In genomic region chr16:75463417-75464129, GRCh38 we compare ENCODE assay signal across 8 cellular contexts. TPM values are rescaled to one million over a fixed set of nuclear protein-coding genes. Genes with fewer than 3 reads are reported as not detected.
DNase-seq lines count a peak whose midpoint lies in the region; ATAC-seq and TF ChIP-seq lines count a peak whose summit lies in the region.
"Not testable (repeated sequence)": the region's sequence is repeated elsewhere in the genome, so short reads cannot be mapped to it uniquely, and the experiment has no call there.

No MANE protein-coding gene starts in this region.

- TF ChIP-seq CTCF in PC-3 (conservative IDR thresholded peaks at IDR 0.05; ENCODE audit: low read depth, low read length); fibroblast of lung (conservative IDR thresholded peaks at IDR 0.05 in 1 of 2, IDR thresholded peaks at IDR 0.05 in 1 of 2; ENCODE audit: low read depth in 1 of 2, low read length in 2 of 2); mucosa of descending colon (IDR thresholded peaks at IDR 0.05): not testable (repeated sequence)

- DNase-seq in COLO668 (lab: John Stamatoyannopoulos, UW; ENCODE audit: unreplicated experiment) (peak; percentile 56), PC-3 (peak; percentile 32), fibroblast of lung (ENCODE audit: low read depth in 2 of 2) (peak; percentile 15 to 27), mucosa of descending colon (peak in 2 of 3 donors; percentile 45 to 62)
- peak; percentile 30 for DNase-seq in activated naive CD4-positive, alpha-beta T cell treated with anti-CD3 and anti-CD28 coated beads for 36 hours
- peak; percentile 8 for DNase-seq in stimulated activated CD8-positive, alpha-beta memory T cell treated with anti-CD3 and anti-CD28 coated beads, Interleukin-15, amount 100 ng/mL, for 24 hours (ENCODE audit: low read depth)

- H3K4me3 ChIP-seq in PC-3 (ENCODE audit: low read length) (peak overlapping the region; percentile 89), fibroblast of lung (replicated peaks in 1 of 4; ENCODE audit: control extremely low read depth in 1 of 4, insufficient read depth in 1 of 4, low read depth in 3 of 4, low read length in 4 of 4) (peak overlapping the region; percentile 72 to 86 (median 80)), mucosa of descending colon (peak overlapping the region; percentile 96)

- not testable (repeated sequence) for H3K27me3 ChIP-seq in PC-3 (ENCODE audit: low read length); fibroblast of lung (ENCODE audit: control insufficient read depth, insufficient read depth, low read length)

- peak overlapping the region; percentile 89 for H3K9ac ChIP-seq in PC-3 (ENCODE audit: low read length)
- peak overlapping the region; percentile 88 for H3K9ac ChIP-seq in fibroblast of lung (ENCODE audit: insufficient read depth, low read length)

- H3K4me2 ChIP-seq in PC-3 (ENCODE audit: low read length) = peak overlapping the region; percentile 79
- peak overlapping the region; percentile 87 for H3K4me2 ChIP-seq in fibroblast of lung (ENCODE audit: extremely low read depth, insufficient read depth, low read length)

- H3K36me3 Mint-ChIP-seq in activated naive CD4-positive, alpha-beta T cell treated with anti-CD3 and anti-CD28 coated beads for 36 hours (ENCODE audit: low read depth) = not testable (repeated sequence)

- intact Hi-C loops in PC-3 (cut with micrococcal nuclease) = loop anchor here (1.0 to 5.0 kb wide), 2 partner anchors 159 to 264 kb away; partner anchors contain the start of gene ADAT1
- intact Hi-C loops in activated naive CD4-positive, alpha-beta T cell treated with anti-CD3 and anti-CD28 coated beads for 36 hours (cut with micrococcal nuclease) = loop anchor here (1.0 to 5.0 kb wide), 15 partner anchors 30 to 1727 kb away; partner anchors contain the start of genes ADAT1, CFDP1, KARS1 and MLKL
- intact Hi-C loops in mucosa of descending colon (cut with DNase I, micrococcal nuclease) = loop anchor here (10.0 kb wide), 2 partner anchors 51 to 269 kb away; no protein-coding TSS in a partner anchor

- ATAC-seq in GM21390 (IDR thresholded peaks at IDR 0.05; ENCODE audit: unreplicated experiment) (peak; percentile 11), HG03460 (IDR thresholded peaks at IDR 0.05; ENCODE audit: unreplicated experiment) (peak; percentile 16), PC-3 (peak; percentile 24), mucosa of descending colon (peak; percentile 26)

- H3K4me1 ChIP-seq in PC-3 (ENCODE audit: insufficient read depth, low read length) (peaks cover 17% of the 10 kb centered on the region; the same call in 1 of the 2 replicates), mucosa of descending colon (ENCODE audit: low read depth) (peaks cover 40% of the 10 kb centered on the region)
- not testable (repeated sequence) for H3K4me1 ChIP-seq in fibroblast of lung (ENCODE audit: control insufficient read depth, extremely low read depth, insufficient read depth, low read length)

- BruUV-seq in PC-3 (replicated peaks; lab: Mats Ljungman, UMichigan) = TSS peak; percentile 64

- H3K79me2 ChIP-seq in PC-3 (ENCODE audit: low read length) (peaks cover 57% of the 10 kb centered on the region), fibroblast of lung (ENCODE audit: control insufficient read depth, insufficient read depth, low read length) (peaks cover 41% of the 10 kb centered on the region)

- H3K27ac Mint-ChIP-seq in activated naive CD4-positive, alpha-beta T cell treated with anti-CD3 and anti-CD28 coated beads for 36 hours = peak overlapping the region; percentile 88

- not testable (repeated sequence) for H3K27me3 Mint-ChIP-seq in activated naive CD4-positive, alpha-beta T cell treated with anti-CD3 and anti-CD28 coated beads for 36 hours (ENCODE audit: low read depth)

- H3K36me3 ChIP-seq in PC-3 (ENCODE audit: low read depth, low read length); fibroblast of lung (ENCODE audit: control insufficient read depth, insufficient read depth, low read length); mucosa of descending colon (ENCODE audit: low read depth): not testable (repeated sequence)

- H3K9me3 ChIP-seq in PC-3 (ENCODE audit: low read length); fibroblast of lung (ENCODE audit: control insufficient read depth, insufficient read depth, low read depth, low read length); mucosa of descending colon: not testable (repeated sequence)

- H4K20me1 ChIP-seq in PC-3 (ENCODE audit: low read length) = peaks cover 13% of the 10 kb centered on the region; the same call in 1 of the 2 replicates
- not testable (repeated sequence) for H4K20me1 ChIP-seq in fibroblast of lung (ENCODE audit: control insufficient read depth, extremely low read depth, insufficient read depth, low read length)

- CTCF ChIA-PET in PC-3 (lab: Charles Lee) = interaction anchor here (0.8 kb wide), 1 partner anchor 53 kb away, joined by 4 read pairs; no protein-coding TSS in a partner anchor
- CTCF ChIA-PET in activated naive CD4-positive, alpha-beta T cell treated with anti-CD3 and anti-CD28 coated beads for 36 hours (lab: Charles Lee) = interaction anchor here (0.7 to 1.3 kb wide), 4 partner anchors 9 to 357 kb away, joined by 3 to 5 read pairs (median 3); no protein-coding TSS in a partner anchor

- not testable (repeated sequence) for H3K9me3 Mint-ChIP-seq in activated naive CD4-positive, alpha-beta T cell treated with anti-CD3 and anti-CD28 coated beads for 36 hours

- H2AFZ ChIP-seq in PC-3 (ENCODE audit: low read length) (peak overlapping the region; percentile 83), fibroblast of lung (ENCODE audit: low read length) (peak overlapping the region; percentile 93)

- not testable (repeated sequence) for H3F3A ChIP-seq in PC-3 (ENCODE audit: low read length, unreplicated experiment)

- H3K27ac ChIP-seq in PC-3 (ENCODE audit: low read length) (peak overlapping the region; percentile 64; the same call in 1 of the 2 replicates), fibroblast of lung (ENCODE audit: insufficient read depth, low read length) (peak overlapping the region; percentile 84)

- peaks cover 46% of the 10 kb centered on the region for H3K4me1 Mint-ChIP-seq in activated naive CD4-positive, alpha-beta T cell treated with anti-CD3 and anti-CD28 coated beads for 36 hours (ENCODE audit: low read depth)

- POLR2A ChIA-PET in PC-3 (lab: Charles Lee; ENCODE audit: unreplicated experiment) = interaction anchor here (1.0 kb wide), 1 partner anchor 53 kb away, joined by 6 read pairs; no protein-coding TSS in a partner anchor

- H3K9me2 ChIP-seq in PC-3 (replicated peaks; ENCODE audit: low read length) = not testable (repeated sequence)

- H3K4me3 Mint-ChIP-seq in activated naive CD4-positive, alpha-beta T cell treated with anti-CD3 and anti-CD28 coated beads for 36 hours = peak overlapping the region; percentile 87

RNA-seq across cellular contexts. Expression of gene TMEM170A, which starts 0.9 kb away (rescaled TPM):
- total RNA-seq in PC-3 (2014; rRNA removed) (10.1 and 18.6 TPM in 2 replicates), fibroblast of lung (14.5 and 20.3 TPM in 2 replicates), mucosa of descending colon (10 to 100 TPM; 46.7 to 76.8 (median 46.7) TPM)
- total RNA-seq in activated naive CD4-positive, alpha-beta T cell treated with anti-CD3 and anti-CD28 coated beads for 36 hours = 10 to 100 TPM; 18.8 to 19.0 TPM
- polyA plus RNA-seq in fibroblast of lung = 10.3 and 12.3 TPM in 2 replicates
- polyA plus RNA-seq in fibroblast of lung (2012) = 5.7 and 6.2 TPM in 2 replicates
- 4.0 and 4.7 TPM in 2 replicates for polyA minus RNA-seq in fibroblast of lung (ENCODE audit: low replicate concordance)

RNA-seq across cellular contexts. Expression of gene CFDP1, which starts 30.3 kb away (rescaled TPM):
- 27.3 and 32.1 TPM in 2 replicates for total RNA-seq in PC-3 (2014; rRNA removed)
- 10 to 100 TPM; 37.2 to 44.1 TPM for total RNA-seq in activated naive CD4-positive, alpha-beta T cell treated with anti-CD3 and anti-CD28 coated beads for 36 hours
- 47.9 and 59.8 TPM in 2 replicates for total RNA-seq in fibroblast of lung
- polyA plus RNA-seq in fibroblast of lung = 69.6 and 80.0 TPM in 2 replicates
- polyA plus RNA-seq in fibroblast of lung (2012) = 71.6 and 79.4 TPM in 2 replicates
- polyA minus RNA-seq in fibroblast of lung (ENCODE audit: low replicate concordance) = 10.1 and 14.2 TPM in 2 replicates
- 100 to 1,000 TPM in 1 of 3 donors, 10 to 100 TPM in 2; 71.9 to 101 (median 72.0) TPM for total RNA-seq in mucosa of descending colon

RNA-seq across cellular contexts. Expression of gene CHST6, which starts 31.7 kb away (rescaled TPM):
- total RNA-seq in PC-3 (2014; rRNA removed) = 0.35 and 0.91 TPM in 2 replicates
- not detected for total RNA-seq in activated naive CD4-positive, alpha-beta T cell treated with anti-CD3 and anti-CD28 coated beads for 36 hours
- total RNA-seq in fibroblast of lung = 0.17 and 0.26 TPM in 2 replicates
- 0.02 and 0.16 TPM in 2 replicates for polyA plus RNA-seq in fibroblast of lung
- polyA plus RNA-seq in fibroblast of lung (2012) = 0.02 and 0.15 TPM in 2 replicates
- polyA minus RNA-seq in fibroblast of lung (ENCODE audit: low replicate concordance) = 0.11 TPM in 1 of 2 replicates, not detected in the other
- 1 to 10 TPM; 1.8 to 2.9 (median 2.9) TPM for total RNA-seq in mucosa of descending colon

Comparison
In these comparisons a context has a peak if more than half of its experiments do, and no peak if none do; other contexts are left out.
1. Peak in every context shown above with its lines: DNase-seq, ATAC-seq, H3K4me3 ChIP-seq and H3K27ac ChIP-seq.